Comparison of ENCODE assay signal across 26 cellular contexts in the genomic region with DNA sequence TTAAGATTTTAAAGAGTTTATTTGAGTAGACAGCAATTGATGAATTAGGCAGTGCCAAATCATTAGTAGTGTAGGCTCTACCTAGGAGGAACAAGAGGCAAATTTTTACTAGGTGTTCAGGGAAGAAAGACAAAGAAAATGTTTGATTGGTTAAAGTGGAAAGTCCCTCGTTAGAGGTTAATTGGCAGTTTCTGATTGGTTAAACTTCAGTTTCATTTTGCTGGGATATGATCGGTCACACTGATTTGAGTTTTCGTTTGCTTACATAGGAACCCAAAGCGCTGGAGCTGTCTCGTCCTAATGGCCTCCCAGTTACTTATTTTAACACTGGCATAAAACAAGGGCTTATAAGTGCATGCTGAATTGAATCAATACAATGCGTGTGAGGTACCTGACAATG.
"Had no signal": no experiment of that assay in that cellular context is flagged by ENCODE, and none has a peak within 500 bp of the region (broad histone marks: within the 10 kb centered on the region; RNA-seq: fewer than 3 reads in every experiment).

No MANE protein-coding gene starts in this region.

- H3K4me3 Mint-ChIP-seq: memory B cell; naive B cell; nephron; stimulated activated effector memory CD8-positive, alpha-beta T cell treated with anti-CD3 and anti-CD28 coated beads, Interleukin-12 subunit alpha, Interleukin-12 subunit beta, amount 100 ng/mL, for 72 hours; type B pancreatic cell had no signal

- H2AFZ ChIP-seq: hepatocyte had no signal

- DNase-seq: dorsolateral prefrontal cortex; effector CD4-positive, alpha-beta T cell; foreskin fibroblast; heart left ventricle; islet precursor cell; kidney glomerular epithelial cell; left ventricle myocardium superior; naive B cell; nucleus accumbens; sigmoid colon; stimulated activated CD4-positive, alpha-beta T cell treated with anti-CD3 and anti-CD28 coated beads, Interleukin-2, amount 100 ng/mL, for 24 hours; stimulated activated CD4-positive, alpha-beta T cell treated with anti-CD3 and anti-CD28 coated beads, Interleukin-4, amount 100 ng/mL, for 24 hours; stimulated activated naive CD4-positive, alpha-beta T cell treated with Interleukin-2 at 50 U/mL for 16 hours; stomach; tibial artery had no signal

- ATAC-seq: esophagus mucosa; gastroesophageal sphincter; heart left ventricle; left ventricle myocardium superior; stimulated activated effector memory CD8-positive, alpha-beta T cell treated with anti-CD3 and anti-CD28 coated beads, Interleukin-12 subunit alpha, Interleukin-12 subunit beta, amount 100 ng/mL, for 72 hours had no signal

- H3K36me3 Mint-ChIP-seq: stimulated activated effector memory CD8-positive, alpha-beta T cell treated with anti-CD3 and anti-CD28 coated beads, Interleukin-12 subunit alpha, Interleukin-12 subunit beta, amount 100 ng/mL, for 72 hours; type B pancreatic cell had no signal

- H3K27me3 ChIP-seq: dorsolateral prefrontal cortex, gastroesophageal sphincter, heart left ventricle, hepatocyte, right atrium auricular region, sigmoid colon, stomach, tibial artery had no signal

- H3K4me1 ChIP-seq: gastroesophageal sphincter, prostate gland, sigmoid colon, stomach had no signal

- H3K4me2 ChIP-seq: hepatocyte had no signal

- H3K9me3 ChIP-seq: gastroesophageal sphincter, heart left ventricle, prostate gland, right atrium auricular region, sigmoid colon, stomach, tibial artery had no signal

- H3K27me3 Mint-ChIP-seq: memory B cell, naive B cell had no signal

- H3K4me1 Mint-ChIP-seq: memory B cell; naive B cell; stimulated activated effector memory CD8-positive, alpha-beta T cell treated with anti-CD3 and anti-CD28 coated beads, Interleukin-12 subunit alpha, Interleukin-12 subunit beta, amount 100 ng/mL, for 72 hours had no signal

- H3K4me3 ChIP-seq: dorsolateral prefrontal cortex, gastroesophageal sphincter, heart left ventricle, hepatocyte, lung, prostate gland, right atrium auricular region, sigmoid colon, stomach, tibial artery had no signal

- H3K27ac Mint-ChIP-seq: memory B cell; naive B cell; stimulated activated effector memory CD8-positive, alpha-beta T cell treated with anti-CD3 and anti-CD28 coated beads, Interleukin-12 subunit alpha, Interleukin-12 subunit beta, amount 100 ng/mL, for 72 hours; type B pancreatic cell had no signal

- H3K27ac ChIP-seq: dorsolateral prefrontal cortex, epithelial cell of prostate, gastroesophageal sphincter, heart left ventricle, hepatocyte, prostate gland, right atrium auricular region, sigmoid colon, stomach, tibial artery had no signal

- H3K36me3 ChIP-seq: gastroesophageal sphincter, heart left ventricle, prostate gland, right atrium auricular region, sigmoid colon, stomach had no signal

- H3K79me2 ChIP-seq: hepatocyte had no signal
